In the genomic region with DNA sequence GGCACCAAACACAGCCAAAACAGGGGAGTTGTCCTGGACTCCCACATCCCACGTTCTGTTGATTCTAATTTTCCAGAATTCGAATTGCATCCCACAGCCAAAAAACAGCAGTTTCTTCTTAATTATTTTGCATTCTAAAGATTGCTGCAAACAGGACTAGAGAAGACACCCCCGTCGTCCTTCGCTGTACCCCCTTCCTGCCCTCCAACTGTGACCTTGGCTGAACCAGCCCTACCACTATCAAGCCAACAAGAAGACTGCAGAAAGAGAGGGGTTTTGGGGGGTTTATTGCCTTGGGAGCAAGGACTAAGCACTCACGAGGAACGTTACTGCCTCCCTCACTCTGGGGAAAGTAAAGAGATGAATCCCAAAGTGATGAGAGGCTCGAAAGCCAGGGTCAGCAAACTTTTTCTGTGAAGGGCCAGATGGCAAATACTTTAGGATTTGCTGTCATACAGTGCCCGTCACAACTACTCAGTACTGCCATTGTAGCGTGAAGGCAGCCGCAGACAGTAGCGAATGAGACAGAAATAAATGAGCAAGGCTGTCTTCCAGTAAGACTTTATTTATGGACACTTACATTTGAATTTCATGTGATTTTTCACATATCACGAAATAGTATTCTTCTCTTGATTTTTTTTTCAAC, we compare ENCODE assay signal across 1 cellular context.
TF ChIP-seq lines count a peak whose summit lies in the region.

No MANE protein-coding gene starts in this region.

TF ChIP-seq in HepG2, 621 proteins besides CTCF, POLR2A, EP300 and RAD21 (continued from another document):
- TF ChIP-seq, protein P1, sequence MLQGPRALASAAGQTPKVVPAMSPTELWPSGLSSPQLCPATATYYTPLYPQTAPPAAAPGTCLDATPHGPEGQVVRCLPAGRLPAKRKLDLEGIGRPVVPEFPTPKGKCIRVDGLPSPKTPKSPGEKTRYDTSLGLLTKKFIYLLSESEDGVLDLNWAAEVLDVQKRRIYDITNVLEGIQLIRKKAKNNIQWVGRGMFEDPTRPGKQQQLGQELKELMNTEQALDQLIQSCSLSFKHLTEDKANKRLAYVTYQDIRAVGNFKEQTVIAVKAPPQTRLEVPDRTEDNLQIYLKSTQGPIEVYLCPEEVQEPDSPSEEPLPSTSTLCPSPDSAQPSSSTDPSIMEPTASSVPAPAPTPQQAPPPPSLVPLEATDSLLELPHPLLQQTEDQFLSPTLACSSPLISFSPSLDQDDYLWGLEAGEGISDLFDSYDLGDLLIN (CRISPR knock-in tag; IDR thresholded peaks at IDR 0.05; ENCODE audit: borderline replicate concordance) = no peak
- TF ChIP-seq ZNF33B (CRISPR knock-in tag; IDR thresholded peaks at IDR 0.05) (no peak), ZNF678 (CRISPR knock-in tag; IDR thresholded peaks at IDR 0.05) (no peak), NFIB (CRISPR knock-in tag; IDR thresholded peaks at IDR 0.05; ENCODE audit: borderline replicate concordance) (no peak), ETV6 (CRISPR knock-in tag; conservative IDR thresholded peaks at IDR 0.05) (no peak)
- TF ChIP-seq, protein P2, sequence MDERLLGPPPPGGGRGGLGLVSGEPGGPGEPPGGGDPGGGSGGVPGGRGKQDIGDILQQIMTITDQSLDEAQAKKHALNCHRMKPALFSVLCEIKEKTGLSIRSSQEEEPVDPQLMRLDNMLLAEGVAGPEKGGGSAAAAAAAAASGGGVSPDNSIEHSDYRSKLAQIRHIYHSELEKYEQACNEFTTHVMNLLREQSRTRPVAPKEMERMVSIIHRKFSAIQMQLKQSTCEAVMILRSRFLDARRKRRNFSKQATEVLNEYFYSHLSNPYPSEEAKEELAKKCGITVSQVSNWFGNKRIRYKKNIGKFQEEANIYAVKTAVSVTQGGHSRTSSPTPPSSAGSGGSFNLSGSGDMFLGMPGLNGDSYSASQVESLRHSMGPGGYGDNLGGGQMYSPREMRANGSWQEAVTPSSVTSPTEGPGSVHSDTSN (CRISPR knock-in tag; IDR thresholded peaks at IDR 0.05) = no peak
- TF ChIP-seq, protein P3, sequence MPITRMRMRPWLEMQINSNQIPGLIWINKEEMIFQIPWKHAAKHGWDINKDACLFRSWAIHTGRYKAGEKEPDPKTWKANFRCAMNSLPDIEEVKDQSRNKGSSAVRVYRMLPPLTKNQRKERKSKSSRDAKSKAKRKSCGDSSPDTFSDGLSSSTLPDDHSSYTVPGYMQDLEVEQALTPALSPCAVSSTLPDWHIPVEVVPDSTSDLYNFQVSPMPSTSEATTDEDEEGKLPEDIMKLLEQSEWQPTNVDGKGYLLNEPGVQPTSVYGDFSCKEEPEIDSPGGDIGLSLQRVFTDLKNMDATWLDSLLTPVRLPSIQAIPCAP (CRISPR knock-in tag; IDR thresholded peaks at IDR 0.05; ENCODE audit: low read depth) = no peak
TF ChIP-seq in HepG2: peak in this region for 0.
